8 cellular contexts compared by ENCODE assay signal in the genomic region with DNA sequence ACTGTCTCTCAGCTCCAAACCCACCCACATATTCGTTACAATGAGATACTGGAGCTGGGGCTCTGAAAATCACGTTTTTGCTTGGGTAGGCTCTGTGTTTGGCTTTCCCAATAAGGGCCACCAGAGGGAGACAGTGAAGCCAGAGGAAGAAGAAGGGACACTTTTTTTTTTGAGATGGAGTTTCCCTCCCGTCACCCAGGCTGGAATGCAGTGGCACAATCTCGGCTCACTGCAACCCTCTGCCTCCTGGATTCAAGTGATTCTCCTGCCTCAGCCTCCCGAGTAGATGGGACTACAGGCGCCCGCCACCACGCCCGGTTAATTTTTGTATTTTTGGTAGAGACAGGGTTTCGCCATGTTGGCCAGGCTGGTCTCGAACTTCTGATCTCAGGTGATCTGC. TPM values are rescaled to one million over a fixed set of nuclear protein-coding genes. Genes with fewer than 3 reads are reported as not detected.
DNase-seq lines count a peak whose midpoint lies in the region; FAIRE-seq and TF ChIP-seq lines count a peak whose summit lies in the region.
"Not testable (repeated sequence)": the region's sequence is repeated elsewhere in the genome, so short reads cannot be mapped to it uniquely, and the experiment has no call there.

No MANE protein-coding gene starts in this region.

- DNase-seq in AG08395 (ENCODE audit: low spot score) (peak; percentile 80), NCI-H1417 (lab: John Stamatoyannopoulos, UW) (peak; percentile 28 to 74 (median 70)), SK-N-DZ (ENCODE audit: low spot score) (peak; percentile 79), activated T-cell treated with anti-CD3 and anti-CD28 coated beads for 24 hours (ENCODE audit: low read depth) (peak; percentile 71), kidney tubule cell (ENCODE audit: low spot score) (peak; percentile 67)
- not testable (repeated sequence) for DNase-seq in GM12891 (ENCODE audit: insufficient read length, low spot score)
- DNase-seq in effector CD4-positive, alpha-beta T cell: peak; percentile 70
- DNase-seq in stimulated activated CD4-positive, alpha-beta T cell treated with anti-CD3 and anti-CD28 coated beads, Interleukin-12 subunit alpha, Interleukin-12 subunit beta, amount 100 ng/mL, for 48 hours (ENCODE audit: low read depth in 2 of 3, low spot score in 1 of 3): peak; percentile 62 to 80 (median 68)

- FAIRE-seq in GM12891 (lab: Jason Lieb, UNC): peak; percentile 78

- TF ChIP-seq POLR2A in GM12891 (IDR thresholded peaks at IDR 0.05; ENCODE audit: low read depth, low read length): not testable (repeated sequence)

RNA-seq across cellular contexts. Expression of gene ZDHHC18, which starts 16.4 kb away (rescaled TPM):
- 24.3 TPM for polyA plus RNA-seq in GM12891 (2012; ENCODE audit: low read depth, missing spikeins)
- polyA plus RNA-seq in SK-N-DZ (2014; cell fraction: cytosol; rRNA removed): 22.8 and 25.8 TPM in 2 replicates
- 18.4 and 19.8 TPM in 2 replicates for polyA plus RNA-seq in SK-N-DZ (2014; cell fraction: nucleus; rRNA removed)

RNA-seq across cellular contexts. Expression of gene PIGV, which starts 22.4 kb away (rescaled TPM):
- polyA plus RNA-seq in GM12891 (2012; ENCODE audit: low read depth, missing spikeins): 11.0 TPM
- 10.4 and 13.6 TPM in 2 replicates for polyA plus RNA-seq in SK-N-DZ (2014; cell fraction: cytosol; rRNA removed)
- polyA plus RNA-seq in SK-N-DZ (2014; cell fraction: nucleus; rRNA removed): 5.5 and 6.5 TPM in 2 replicates

RNA-seq across cellular contexts. Expression of gene SFN, which starts 52.8 kb away (rescaled TPM):
- 4.7 TPM for polyA plus RNA-seq in GM12891 (2012; ENCODE audit: low read depth, missing spikeins)
- 0.81 TPM in 1 of 2 replicates, not detected in the other for polyA plus RNA-seq in SK-N-DZ (2014; cell fraction: cytosol; rRNA removed)
- 0.12 TPM in 1 of 2 replicates, not detected in the other for polyA plus RNA-seq in SK-N-DZ (2014; cell fraction: nucleus; rRNA removed)
